In the genomic region with DNA sequence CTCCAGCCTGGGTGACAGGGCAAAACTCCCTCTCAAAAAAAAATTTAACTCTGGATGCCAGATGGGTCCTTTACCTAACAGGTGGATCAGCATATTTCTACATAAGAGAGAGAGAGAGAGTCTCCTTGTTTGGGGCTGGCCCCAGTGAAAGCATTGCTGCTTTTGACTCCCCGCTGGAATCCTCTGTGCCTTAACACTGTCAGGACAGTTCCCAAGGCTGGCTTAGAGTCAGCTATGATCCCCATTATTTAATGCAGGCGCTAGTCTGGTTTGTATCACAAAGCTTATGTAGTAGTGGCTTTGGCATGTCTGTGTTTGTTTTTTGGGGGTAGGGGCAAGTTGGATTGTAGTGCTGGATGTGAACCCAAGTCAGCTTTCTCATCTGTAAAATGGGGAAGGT, we compare ENCODE assay signal across 11 cellular contexts. TPM values are rescaled to one million over a fixed set of nuclear protein-coding genes. Genes with fewer than 3 reads are reported as not detected.
DNase-seq lines count a peak whose midpoint lies in the region; ATAC-seq and TF ChIP-seq lines count a peak whose summit lies in the region.
"Had no signal": no experiment of that assay in that cellular context is flagged by ENCODE, and none has a peak within 500 bp of the region (broad histone marks: within the 10 kb centered on the region; RNA-seq: fewer than 3 reads in every experiment).

No MANE protein-coding gene starts in this region.

- no peaks in the 10 kb centered on the region for H3K9me3 ChIP-seq in BLaER1
- no peaks in the 10 kb centered on the region for H3K9me3 ChIP-seq in H9 (ENCODE audit: control insufficient read depth, low read depth, low read length)
- no peaks in the 10 kb centered on the region for H3K9me3 ChIP-seq in mesodermal cell (ENCODE audit: control insufficient read depth, low read length)
- H3K9me3 ChIP-seq: ascending aorta had no signal

- peak overlapping the region; percentile 70 for H3K4me2 ChIP-seq in BLaER1
- peak overlapping the region; percentile 2 for H3K4me2 ChIP-seq in H9 (ENCODE audit: insufficient read depth, insufficient read length, low read length)

- H3K27ac ChIP-seq in BLaER1: 0 out of 2 replicates have a peak overlapping the region, but pooled peaks have one; percentile 6
- no peak overlapping the region for H3K27ac ChIP-seq in H9 (ENCODE audit: insufficient read length, low read depth, low read length)
- H3K27ac ChIP-seq in mesodermal cell (ENCODE audit: low read depth, low read length, severe bottlenecking): peak overlapping the region; percentile 30
- H3K27ac ChIP-seq: ascending aorta had no signal

- peaks cover 82 to 84% of the 10 kb centered on the region in 2 experiments for H3K4me1 Mint-ChIP-seq in H9
- peaks cover 94% of the 10 kb centered on the region for H3K4me1 Mint-ChIP-seq in activated naive CD8-positive, alpha-beta T cell (ENCODE audit: low read depth)

- no peak overlapping the region for H3K14ac ChIP-seq in H9 (ENCODE audit: insufficient read depth, low read length)

- H2BK12ac ChIP-seq in H9 (ENCODE audit: insufficient read length, low read depth, low read length): no peak overlapping the region

- no peak overlapping the region for H2BK20ac ChIP-seq in H9 (ENCODE audit: low read depth, low read length, poor library complexity, severe bottlenecking)

- no peak overlapping the region for H3K4ac ChIP-seq in H9 (ENCODE audit: low read depth, low read length)

- H3K27me3 Mint-ChIP-seq in H9 (ENCODE audit: low read depth): no peaks in the 10 kb centered on the region
- H3K27me3 Mint-ChIP-seq in activated naive CD8-positive, alpha-beta T cell: no peaks in the 10 kb centered on the region

- no peak overlapping the region for H3K56ac ChIP-seq in H9 (ENCODE audit: insufficient read length, low read depth, low read length)

- 0 out of 2 replicates have a peak overlapping the region, but pooled peaks have one; percentile 21 for H3K9ac ChIP-seq in BLaER1
- no peak overlapping the region for H3K9ac ChIP-seq in H9 (ENCODE audit: extremely low read depth, insufficient read length, low read length)

- no peak overlapping the region for H2AK5ac ChIP-seq in H9 (ENCODE audit: insufficient read length, low read length)

- H4K91ac ChIP-seq in H9 (ENCODE audit: insufficient read length, low read depth, low read length): no peak overlapping the region

- H3K36me3 Mint-ChIP-seq in H9 (ENCODE audit: insufficient read depth in 1 of 3, low read depth in 3 of 3): peaks cover 8 to 21% (median 20%) of the 10 kb centered on the region in 3 experiments
- no peaks in the 10 kb centered on the region for H3K36me3 Mint-ChIP-seq in activated naive CD8-positive, alpha-beta T cell

- no peak for ATAC-seq in HG03432 (IDR thresholded peaks at IDR 0.05; ENCODE audit: unreplicated experiment)
- no peak for ATAC-seq in HG02973 (IDR thresholded peaks at IDR 0.05; ENCODE audit: unreplicated experiment)

- H3K79me2 ChIP-seq in H9 (ENCODE audit: insufficient read depth, low read length): peaks cover 6% of the 10 kb centered on the region; the same call in 1 of the 2 replicates

- no peaks in the 10 kb centered on the region for H3K27me3 ChIP-seq in BLaER1
- H3K27me3 ChIP-seq in H9 (ENCODE audit: insufficient read depth, low read length): no peaks in the 10 kb centered on the region
- H3K27me3 ChIP-seq: ascending aorta had no signal

- H4K5ac ChIP-seq in H9 (ENCODE audit: insufficient read length, low read depth, low read length): no peak overlapping the region

- peaks cover 16% of the 10 kb centered on the region for H3K79me1 ChIP-seq in H9 (ENCODE audit: insufficient read depth, low read depth, low read length, poor library complexity, severe bottlenecking)

- H2AFZ ChIP-seq in H9 (ENCODE audit: low read length): no peak overlapping the region

- no peak overlapping the region for H4K8ac ChIP-seq in H9 (replicated peaks; ENCODE audit: insufficient read length, low read depth, low read length)

- peaks cover 98% of the 10 kb centered on the region for H4K20me1 ChIP-seq in BLaER1
- no peaks in the 10 kb centered on the region for H4K20me1 ChIP-seq in H9 (ENCODE audit: control insufficient read depth, insufficient read depth, insufficient read length)

- no peak overlapping the region for H3T11ph ChIP-seq in H9 (ENCODE audit: low read length)

- peaks cover 4% of the 10 kb centered on the region; the same call in 1 of the 2 replicates for H3K36me3 ChIP-seq in BLaER1
- H3K36me3 ChIP-seq in mesodermal cell (ENCODE audit: control insufficient read depth, insufficient read depth, low read length): peaks cover 12% of the 10 kb centered on the region
- H3K36me3 ChIP-seq: ascending aorta had no signal

- WGBS in H9 (ENCODE audit: extremely low coverage, insufficient read length, low lambda C conversion rate): no CpG with 5 or more reads among the region's 2 CpGs
- WGBS in mesodermal cell (ENCODE audit: insufficient coverage in 2 of 2), 2 experiments: 63 to 71% methylated on average over 2 of the region's 2 CpGs

- DNase-seq in H9: no peak
- DNase-seq in C1 segment of cervical spinal cord (lab: John Stamatoyannopoulos, UW): no peak
- DNase-seq in effector CD4-positive, alpha-beta T cell: no peak
- DNase-seq: activated CD4-positive, CD25-positive, alpha-beta regulatory T cell treated with anti-CD3 and anti-CD28 coated beads, Interleukin-2, amount 50 U/mL, for 72 hours; NCI-H2029 treated with DMSO at 0.1 percent for 48 hours had no signal

- no peak for TF ChIP-seq CTCF in H9 (conservative IDR thresholded peaks at IDR 0.05)

- H3K27ac Mint-ChIP-seq in H9: peak overlapping the region; percentile 85 to 95 (median 94)
- peak overlapping the region; percentile 90 for H3K27ac Mint-ChIP-seq in activated naive CD8-positive, alpha-beta T cell

- no peak overlapping the region for H2BK120ac ChIP-seq in H9 (ENCODE audit: low read depth, low read length, poor library complexity, severe bottlenecking)

- no peak overlapping the region for H3K23ac ChIP-seq in H9 (ENCODE audit: insufficient read length, low read depth, low read length)

- peaks cover 63% of the 10 kb centered on the region for H3K4me1 ChIP-seq in BLaER1
- H3K4me1 ChIP-seq in H9 (ENCODE audit: insufficient read depth, low read length): peaks cover 10% of the 10 kb centered on the region; the same call in 1 of the 2 replicates
- peaks cover 35% of the 10 kb centered on the region for H3K4me1 ChIP-seq in mesodermal cell (ENCODE audit: control insufficient read depth, insufficient read depth, low read length, poor library complexity, severe bottlenecking)

- H3K4me3 ChIP-seq in BLaER1 (no peak overlapping the region), mesodermal cell (ENCODE audit: extremely low read depth, insufficient read depth, low read length, poor library complexity, severe bottlenecking) (no peak overlapping the region)
- H3K4me3 ChIP-seq: ascending aorta had no signal

- H3K18ac ChIP-seq in H9 (ENCODE audit: insufficient read length, low read depth, low read length): no peak overlapping the region

- H3K9me3 Mint-ChIP-seq in H9: no peaks in the 10 kb centered on the region
- H3K9me3 Mint-ChIP-seq in activated naive CD8-positive, alpha-beta T cell (ENCODE audit: low read depth): no peaks in the 10 kb centered on the region

- no peak overlapping the region for H2BK15ac ChIP-seq in H9 (ENCODE audit: low read depth, low read length)

- H3K4me3 Mint-ChIP-seq in H9: peak overlapping the region; percentile 11 to 59; a peak in 4 of 5 replicates
- peak overlapping the region; percentile 76 for H3K4me3 Mint-ChIP-seq in activated naive CD8-positive, alpha-beta T cell

- no peaks in the 10 kb centered on the region for H3K23me2 ChIP-seq in H9 (ENCODE audit: insufficient read length, low read depth, low read length, poor library complexity, severe bottlenecking)

- no peak overlapping the region for H2BK5ac ChIP-seq in H9 (ENCODE audit: insufficient read length, low read length)

RNA-seq across cellular contexts. Expression of a gene that starts 9.4 kb away (rescaled TPM):
- total RNA-seq in H9 (2021): 55.2 and 55.3 TPM in 2 replicates
- polyA plus RNA-seq in mesodermal cell (2013, experiment 1 of 2): 20.7 TPM
- 19.2 TPM for polyA plus RNA-seq in mesodermal cell (2013, experiment 2 of 2)
